Comparison of ENCODE assay signal across 9 cellular contexts in the genomic region with DNA sequence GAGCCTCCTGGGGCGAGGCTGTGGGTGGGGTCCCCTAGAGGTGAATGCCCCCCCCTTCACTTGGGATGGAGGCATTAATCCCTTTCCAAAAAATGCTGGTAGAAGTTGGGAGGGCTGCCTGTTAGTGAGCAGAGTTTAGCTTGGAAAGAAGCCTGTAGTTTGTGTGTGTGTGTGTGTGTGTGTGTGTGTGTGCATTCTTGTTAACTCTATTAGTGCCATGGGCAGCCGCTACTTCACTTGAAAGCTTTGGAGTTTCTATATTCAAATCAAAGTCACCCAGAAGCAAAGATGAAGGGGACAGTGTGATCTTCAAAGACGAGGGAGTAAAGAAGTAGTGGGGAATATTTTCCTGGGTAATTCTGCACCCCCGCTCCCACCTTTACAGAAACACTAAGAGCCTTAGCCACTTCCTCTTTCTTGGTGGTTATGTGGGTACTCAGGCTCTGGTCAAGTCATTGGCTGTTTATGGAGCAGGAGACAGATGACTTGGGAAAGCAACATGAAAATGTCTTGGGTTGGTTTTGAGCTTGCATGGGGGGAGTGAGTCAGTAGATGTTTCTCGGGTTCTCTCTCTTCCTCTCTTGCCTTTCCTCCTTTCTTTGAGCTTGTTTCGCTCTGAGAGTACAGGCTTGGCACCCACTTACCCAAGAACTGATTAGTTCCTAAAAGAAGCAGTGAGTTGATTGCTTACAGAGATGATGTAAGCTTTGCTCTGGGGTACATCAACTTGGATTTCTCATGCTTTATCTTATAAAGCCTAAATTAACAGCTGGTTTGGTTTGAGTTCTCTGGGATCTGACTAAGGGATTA. TPM values are rescaled to one million over a fixed set of nuclear protein-coding genes. Genes with fewer than 3 reads are reported as not detected.
DNase-seq lines count a peak whose midpoint lies in the region; TF ChIP-seq lines count a peak whose summit lies in the region.
"Had no signal": no experiment of that assay in that cellular context is flagged by ENCODE, and none has a peak within 500 bp of the region (broad histone marks: within the 10 kb centered on the region; RNA-seq: fewer than 3 reads in every experiment).

No MANE protein-coding gene starts in this region.

- 65 to 82% (median 70%) methylated on average over 6 of the region's 6 CpGs for WGBS in adrenal gland, 4 donors

- peak; percentile 49 for DNase-seq in GM03348 (ENCODE audit: low spot score)
- DNase-seq in LHCN-M2 (ENCODE audit: low read depth), result peak; percentile 47
- peak; percentile 55 for DNase-seq in choroid plexus epithelial cell (ENCODE audit: low read depth)
- DNase-seq in osteocyte (ENCODE audit: extremely low spot score, unreplicated experiment), result no peak
- DNase-seq in NCI-H146 treated with DMSO at 0.1 percent for 48 hours (lab: John Stamatoyannopoulos, UW; ENCODE audit: unreplicated experiment), result no peak
- DNase-seq in NCI-H1436 (lab: John Stamatoyannopoulos, UW), result no peak
- DNase-seq in adrenal gland, result no peak
- no peak for DNase-seq in RWPE1 (ENCODE audit: low spot score)
- DNase-seq: NCI-H1092 had no signal

- H3K27me3 Mint-ChIP-seq in osteocyte (ENCODE audit: unreplicated experiment), result no peaks in the 10 kb centered on the region

- TF ChIP-seq CTCF in choroid plexus epithelial cell (conservative IDR thresholded peaks at IDR 0.05; ENCODE audit: low read depth, low read length), result no peak
- TF ChIP-seq CTCF in osteocyte (IDR thresholded peaks at IDR 0.05), result no peak
- TF ChIP-seq CTCF in adrenal gland (IDR thresholded peaks at IDR 0.05), result no peak
- TF ChIP-seq CTCF in RWPE1 (conservative IDR thresholded peaks at IDR 0.05; ENCODE audit: low read depth), result no peak

- no peaks in the 10 kb centered on the region for H3K9me3 ChIP-seq in adrenal gland (replicated peaks in 1 of 3)

- H3K27ac ChIP-seq in adrenal gland (no peak overlapping the region), RWPE1 (no peak overlapping the region)

- H3K27me3 ChIP-seq in adrenal gland, result no peaks in the 10 kb centered on the region

- peaks cover 4 to 41% of the 10 kb centered on the region in 2 donors for H3K4me1 ChIP-seq in adrenal gland (replicated peaks in 1 of 2)

- H3K4me3 Mint-ChIP-seq in osteocyte (ENCODE audit: unreplicated experiment), result peak overlapping the region; percentile 29

- H3K4me3 ChIP-seq in choroid plexus epithelial cell (ENCODE audit: low read depth, low read length) (no peak overlapping the region), adrenal gland (no peak overlapping the region)

- POLR2A ChIA-PET in RWPE1 (lab: Yijun Ruan, JAX; ENCODE audit: low non-redundant PET), result no interaction called here

- no peak for TF ChIP-seq POLR2A in adrenal gland (IDR thresholded peaks at IDR 0.05)

- CTCF ChIA-PET in RWPE1 (lab: Yijun Ruan, JAX), result interaction anchor here (1.0 kb wide), 1 partner anchor 9 kb away, joined by 3 read pairs; no protein-coding TSS in a partner anchor

- H3K4me1 Mint-ChIP-seq in osteocyte (ENCODE audit: unreplicated experiment), result peaks cover 77% of the 10 kb centered on the region

- H3K27ac Mint-ChIP-seq in osteocyte (ENCODE audit: unreplicated experiment), result peak overlapping the region; percentile 81

- H3K36me3 ChIP-seq in adrenal gland (replicated peaks in 1 of 2), result no peaks in the 10 kb centered on the region

- intact Hi-C loops in adrenal gland (cut with DNase I), result no loop called here

- peaks cover 24% of the 10 kb centered on the region for H3K36me3 Mint-ChIP-seq in osteocyte (ENCODE audit: unreplicated experiment)

- no peaks in the 10 kb centered on the region for H3K9me3 Mint-ChIP-seq in osteocyte (ENCODE audit: unreplicated experiment)

RNA-seq across cellular contexts. Expression of gene TCF7L2, which starts 35.9 kb away (rescaled TPM):
- total RNA-seq in LHCN-M2 (2014; rRNA removed), result 2.9 and 3.4 TPM in 2 replicates
- 6.2 TPM for polyA plus RNA-seq in LHCN-M2 (2012)
- total RNA-seq in osteocyte, result 86.9 and 88.2 TPM in 2 replicates
- total RNA-seq in adrenal gland, result 10 to 100 TPM in 7 of 8 donors, 1 to 10 TPM in 1; 8.7 to 24.7 (median 14.8) TPM
- 10 to 100 TPM; 10.5 to 23.2 (median 18.6) TPM for polyA plus RNA-seq in adrenal gland

Comparison
In these comparisons a context has a peak if more than half of its experiments do, and no peak if none do; other contexts are left out.
1. DNase-seq: peak in GM03348 (single experiment), LHCN-M2 (single experiment) and choroid plexus epithelial cell (single experiment); none in osteocyte (single experiment), NCI-H146 treated with DMSO at 0.1 percent for 48 hours (single experiment), NCI-H1436 (single experiment), adrenal gland (0 of 7) and RWPE1 (single experiment).